ENCODE assay signal across 9 cellular contexts in the genomic region with DNA sequence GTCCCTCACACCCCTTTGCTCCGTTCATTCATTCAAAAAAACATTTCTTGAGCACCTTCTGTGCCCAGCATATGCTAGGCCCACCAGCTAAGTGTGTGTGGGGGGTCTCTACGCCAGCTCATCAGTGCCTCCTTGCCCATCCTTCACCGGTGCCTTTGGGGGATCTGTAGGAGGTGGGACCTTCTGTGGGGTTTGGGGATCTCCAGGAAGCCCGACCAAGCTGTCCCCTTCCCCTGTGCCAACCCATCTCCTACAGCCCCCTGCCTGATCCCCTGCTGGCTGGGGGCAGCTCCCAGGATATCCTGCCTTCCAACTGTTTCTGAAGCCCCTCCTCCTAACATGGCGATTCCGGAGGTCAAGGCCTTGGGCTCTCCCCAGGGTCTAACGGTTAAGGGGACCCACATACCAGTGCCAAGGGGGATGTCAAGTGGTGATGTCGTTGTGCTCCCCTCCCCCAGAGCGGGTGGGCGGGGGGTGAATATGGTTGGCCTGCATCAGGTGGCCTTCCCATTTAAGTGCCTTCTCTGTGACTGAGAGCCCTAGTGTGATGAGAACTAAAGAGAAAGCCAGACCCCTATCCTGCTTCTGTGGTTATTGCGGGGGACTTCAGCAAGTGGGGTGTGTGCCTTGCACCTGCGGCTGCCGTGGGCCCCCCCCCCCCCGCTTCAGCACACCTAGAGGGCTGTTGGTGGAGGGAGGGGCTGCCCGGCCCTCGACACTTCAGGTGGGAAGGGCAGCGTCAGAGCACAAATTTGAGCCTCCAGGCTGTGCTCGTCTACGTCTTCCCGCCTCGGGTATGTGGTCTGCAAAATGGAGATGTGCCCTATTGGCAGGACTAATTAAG. TPM values are rescaled to one million over a fixed set of nuclear protein-coding genes. Genes with fewer than 3 reads are reported as not detected.
A peak's percentile ranks its signal among the peaks of the same experiment; 100 is the strongest.
DNase-seq lines count a peak whose midpoint lies in the region; ATAC-seq, FAIRE-seq and TF ChIP-seq lines count a peak whose summit lies in the region.
"Had no signal": no experiment of that assay in that cellular context is flagged by ENCODE, and none has a peak within 500 bp of the region (broad histone marks: within the 10 kb centered on the region; RNA-seq: fewer than 3 reads in every experiment).

No MANE protein-coding gene starts in this region.

- H3K36me3 ChIP-seq in MG63 (peaks cover 33% of the 10 kb centered on the region), bronchial epithelial cell (ENCODE audit: control insufficient read depth, insufficient read depth, low read length) (peaks cover 14% of the 10 kb centered on the region), uterus (no peaks in the 10 kb centered on the region)

- TF ChIP-seq POLR2A in uterus (IDR thresholded peaks at IDR 0.05): no peak

- peak; percentile 13 for ATAC-seq in GM19463 (IDR thresholded peaks at IDR 0.05; ENCODE audit: unreplicated experiment)
- ATAC-seq in HG02870 (IDR thresholded peaks at IDR 0.05; ENCODE audit: unreplicated experiment): no peak

- H3K27me3 ChIP-seq in MG63 (no peaks in the 10 kb centered on the region), bronchial epithelial cell (ENCODE audit: control insufficient read depth, insufficient read depth, low read length) (no peaks in the 10 kb centered on the region), mononuclear cell (ENCODE audit: insufficient read depth, low read length) (no peaks in the 10 kb centered on the region), uterus (no peaks in the 10 kb centered on the region)

- H3K4me1 ChIP-seq in mononuclear cell (ENCODE audit: insufficient read depth, low read length) (peaks cover 73% of the 10 kb centered on the region), uterus (peaks cover 0 to 30% of the 10 kb centered on the region in 2 donors)

- in situ Hi-C loops in ACHN (cut with HindIII; ENCODE audit: low pct_ligation_motif_present, low pct_unique_long_range_greater_than_20kb, low sequenced_read_pairs): no loop called here

- no peak for FAIRE-seq in bronchial epithelial cell (lab: Jason Lieb, UNC)

- H3K27ac ChIP-seq in uterus: peak overlapping the region; percentile 93 to 94

- no peak for TF ChIP-seq CTCF in bronchial epithelial cell (IDR thresholded peaks at IDR 0.05; ENCODE audit: insufficient read depth, low read length, severe bottlenecking)
- TF ChIP-seq CTCF in uterus (IDR thresholded peaks at IDR 0.05): no peak

- intact Hi-C loops in uterus (cut with DNase I; ENCODE audit: low total_unique reads): loop anchor here (10.0 kb wide), 1 partner anchor 59 kb away; no protein-coding TSS in a partner anchor

- H3K9me3 ChIP-seq in MG63: no peaks in the 10 kb centered on the region
- H3K9me3 ChIP-seq in mononuclear cell (ENCODE audit: low read depth, low read length): no peaks in the 10 kb centered on the region
- no peaks in the 10 kb centered on the region for H3K9me3 ChIP-seq in uterus

- peak overlapping the region; percentile 9 for H3K4me3 ChIP-seq in MG63
- peak overlapping the region; percentile 1 for H3K4me3 ChIP-seq in bronchial epithelial cell (ENCODE audit: low read depth, low read length)
- H3K4me3 ChIP-seq in mononuclear cell (ENCODE audit: low read length): peak overlapping the region; percentile 28
- H3K4me3 ChIP-seq in uterus: peak overlapping the region; percentile 18 to 30

- DNase-seq in ACHN: peak; percentile 15
- no peak for DNase-seq in MG63
- DNase-seq in bronchial epithelial cell (ENCODE audit: low read depth): no peak
- DNase-seq in uterus: peak; percentile 57 to 60
- no peak for DNase-seq in NCI-H1436 (lab: John Stamatoyannopoulos, UW)

RNA-seq across cellular contexts. Expression of a gene that starts 5.9 kb away (rescaled TPM):
- total RNA-seq in MG63 (2014; rRNA removed; shearing (Covaris generic); ENCODE audit: low replicate concordance): 82.9 and 84.6 TPM in 2 replicates
- total RNA-seq in bronchial epithelial cell (26.5 and 32.1 TPM in 2 replicates), mononuclear cell (59.7 TPM), uterus (100 to 1,000 TPM in 2 of 4 donors, 10 to 100 TPM in 2; 48.8 to 198 (median 76.8) TPM)

RNA-seq across cellular contexts. Expression of a gene that starts 13.3 kb away (rescaled TPM):
- not detected in 2 replicates for total RNA-seq in MG63 (2014; rRNA removed; shearing (Covaris generic); ENCODE audit: low replicate concordance)
- not detected in 2 replicates for total RNA-seq in bronchial epithelial cell
- total RNA-seq in mononuclear cell: 2.1 TPM
- under 1 TPM in 3 of 4 donors, not detected in 1; 0.28 to 0.59 (median 0.51) TPM for total RNA-seq in uterus
- total RNA-seq: left cardiac atrium had no signal

RNA-seq across cellular contexts. Expression of a gene that starts 23.5 kb away (rescaled TPM):
- 0.03 TPM in 1 of 2 replicates, not detected in the other for total RNA-seq in MG63 (2014; rRNA removed; shearing (Covaris generic); ENCODE audit: low replicate concordance)
- total RNA-seq in bronchial epithelial cell (0.26 and 0.51 TPM in 2 replicates), mononuclear cell (126 TPM), uterus (10 to 100 TPM in 1 of 4 donors, 1 to 10 TPM in 1, under 1 TPM in 2; 0.26 to 14.0 (median 4.2) TPM)

RNA-seq across cellular contexts. Expression of a gene that starts 48.9 kb away (rescaled TPM):
- total RNA-seq in MG63 (2014; rRNA removed; shearing (Covaris generic); ENCODE audit: low replicate concordance): not detected in 2 replicates
- total RNA-seq in bronchial epithelial cell: not detected in 2 replicates
- total RNA-seq in mononuclear cell: not detected
- under 1 TPM in 2 of 4 donors, not detected in 2; 0.85 to 0.97 TPM for total RNA-seq in uterus
- total RNA-seq: left cardiac atrium had no signal

Comparison
In these comparisons a context has a peak if more than half of its experiments do, and no peak if none do; other contexts are left out.
1. DNase-seq: peak in ACHN (single experiment) and uterus (2 of 2); none in MG63 (single experiment), bronchial epithelial cell (single experiment) and NCI-H1436 (single experiment).
2. Peak in every context shown above with its lines, with median percentiles within 50 percentile points of each other: H3K4me3 ChIP-seq.